In the genomic region with DNA sequence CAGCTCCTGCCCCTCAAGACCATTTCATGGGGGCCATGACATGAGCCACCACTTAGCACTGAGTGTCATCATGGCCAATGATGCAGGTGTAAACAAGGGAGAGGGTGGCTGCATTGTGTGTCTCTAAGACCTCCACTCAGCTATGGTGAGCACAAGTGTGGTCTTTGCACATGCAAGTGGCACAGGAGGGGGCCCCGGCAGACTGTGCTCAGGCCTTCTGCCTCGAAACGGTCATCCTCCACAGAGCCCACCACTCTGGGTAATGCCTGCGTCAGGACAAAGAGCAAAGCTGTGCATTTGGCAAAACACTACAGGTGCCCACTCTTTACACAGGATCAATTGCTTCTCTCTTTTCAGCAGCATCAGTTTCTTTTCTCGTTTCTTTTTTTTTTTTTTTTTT, we compare ENCODE assay signal across 20 cellular contexts.
DNase-seq lines count a peak whose midpoint lies in the region; ATAC-seq, FAIRE-seq and TF ChIP-seq lines count a peak whose summit lies in the region.
"Had no signal": no experiment of that assay in that cellular context is flagged by ENCODE, and none has a peak within 500 bp of the region (broad histone marks: within the 10 kb centered on the region; RNA-seq: fewer than 3 reads in every experiment).

No MANE protein-coding gene starts in this region.

- H2BK120ac ChIP-seq in IMR-90 (ENCODE audit: low read depth, low read length) (no peak overlapping the region), H1 (replicated peaks; ENCODE audit: low read depth, low read length) (no peak overlapping the region)

- H3K27me3 Mint-ChIP-seq in GM23338 (ENCODE audit: insufficient read depth, low read depth, poor library complexity): peaks cover 6% of the 10 kb centered on the region
- H3K27me3 Mint-ChIP-seq: CD4-positive, CD25-positive, alpha-beta regulatory T cell had no signal

- CTCF ChIA-PET in IMR-90 (lab: Yijun Ruan, JAX) (no interaction called here), H1 (lab: Charles Lee; ENCODE audit: partially characterized antibody) (interaction anchor here (0.6 to 23.1 kb wide), 19 partner anchors 8 to 158 kb away, joined by 3 to 304 read pairs (median 5); no protein-coding TSS in a partner anchor)

- dilution Hi-C loops in IMR-90 (cut with HindIII; ENCODE audit: low sequenced_read_pairs, unreplicated experiment): no loop called here

- BruUV-seq in IMR-90 (replicated peaks; lab: Mats Ljungman, UMichigan): no TSS peak

- H3K9me1 ChIP-seq in IMR-90 (ENCODE audit: insufficient read depth, low read length): peaks cover 2% of the 10 kb centered on the region; the same call in 1 of the 2 replicates

- ATAC-seq in GM23338 (peak; percentile 64), IMR-90 (ENCODE audit: low read depth) (no peak), GM21529 (IDR thresholded peaks at IDR 0.05; ENCODE audit: unreplicated experiment) (no peak)
- ATAC-seq in stimulated activated effector memory CD8-positive, alpha-beta T cell treated with anti-CD3 and anti-CD28 coated beads, Interleukin-12 subunit alpha, Interleukin-12 subunit beta, amount 100 ng/mL, for 72 hours: no peak

- H4K5ac ChIP-seq in IMR-90 (ENCODE audit: low read depth, low read length) (no peak overlapping the region), H1 (ENCODE audit: insufficient read length, low read depth, low read length) (no peak overlapping the region)

- H3K36me3 Mint-ChIP-seq in GM23338 (ENCODE audit: low read depth): no peaks in the 10 kb centered on the region
- H3K36me3 Mint-ChIP-seq in stimulated activated effector memory CD8-positive, alpha-beta T cell treated with anti-CD3 and anti-CD28 coated beads, Interleukin-12 subunit alpha, Interleukin-12 subunit beta, amount 100 ng/mL, for 72 hours: no peaks in the 10 kb centered on the region
- H3K36me3 Mint-ChIP-seq: CD8-positive, alpha-beta memory T cell had no signal

- no peaks in the 10 kb centered on the region for H3K36me3 ChIP-seq in GM23338 (ENCODE audit: insufficient read depth)
- H3K36me3 ChIP-seq in IMR-90 (ENCODE audit: control insufficient read depth, insufficient read depth, low read length): peaks cover 2% of the 10 kb centered on the region; the same call in 1 of the 2 replicates
- H3K36me3 ChIP-seq in H1 (ENCODE audit: control insufficient read depth in 2 of 4, insufficient read depth in 4 of 4, low read length in 3 of 4): no peaks in the 10 kb centered on the region
- no peaks in the 10 kb centered on the region for H3K36me3 ChIP-seq in hepatocyte (replicated peaks; ENCODE audit: insufficient read depth, low read depth)
- H3K36me3 ChIP-seq: BE2C, HAP-1 had no signal

- FAIRE-seq in H1 (lab: Jason Lieb, UNC): no peak
- FAIRE-seq in RCC 7860 (lab: Jason Lieb, UNC): no peak
- FAIRE-seq: G401.6, GM12891 had no signal

- no peak for TF ChIP-seq RAD21 in IMR-90 (IDR thresholded peaks at IDR 0.05; ENCODE audit: low read length)
- TF ChIP-seq RAD21 in H1 (IDR thresholded peaks at IDR 0.05 in 1 of 2, conservative IDR thresholded peaks at IDR 0.05 in 1 of 2; ENCODE audit: low read depth in 2 of 2, low read length in 2 of 2): no peak

- no peaks in the 10 kb centered on the region for H4K20me1 ChIP-seq in GM23338 (replicated peaks; ENCODE audit: insufficient read depth)
- H4K20me1 ChIP-seq in IMR-90 (ENCODE audit: insufficient read depth, low read length): no peaks in the 10 kb centered on the region
- H4K20me1 ChIP-seq in H1 (replicated peaks in 1 of 2; ENCODE audit: control insufficient read depth in 1 of 2, insufficient read depth in 2 of 2, low read length in 2 of 2): no peaks in the 10 kb centered on the region
- H4K20me1 ChIP-seq in hepatocyte (ENCODE audit: insufficient read depth, poor library complexity, severe bottlenecking): no peaks in the 10 kb centered on the region

- H3K23ac ChIP-seq in IMR-90 (ENCODE audit: low read depth, low read length): no peak overlapping the region
- H3K23ac ChIP-seq in H1 (ENCODE audit: insufficient read length): no peak overlapping the region

- no peak overlapping the region for H3K14ac ChIP-seq in IMR-90 (replicated peaks; ENCODE audit: low read depth, low read length)
- H3K14ac ChIP-seq in H1 (ENCODE audit: insufficient read length): no peak overlapping the region

- H2AFZ ChIP-seq in GM23338 (no peak overlapping the region), IMR-90 (replicated peaks; ENCODE audit: low read length, poor library complexity) (no peak overlapping the region), H1 (ENCODE audit: low read length) (no peak overlapping the region), hepatocyte (no peak overlapping the region)

- no peak overlapping the region for H3K27ac Mint-ChIP-seq in GM23338
- peak overlapping the region; percentile 56 for H3K27ac Mint-ChIP-seq in stimulated activated effector memory CD8-positive, alpha-beta T cell treated with anti-CD3 and anti-CD28 coated beads, Interleukin-12 subunit alpha, Interleukin-12 subunit beta, amount 100 ng/mL, for 72 hours
- H3K27ac Mint-ChIP-seq: CD8-positive, alpha-beta memory T cell had no signal

- H2AK5ac ChIP-seq in IMR-90 (ENCODE audit: low read depth, low read length) (no peak overlapping the region), H1 (ENCODE audit: low read depth, low read length) (0 out of 2 replicates have a peak overlapping the region, but pooled peaks have one; percentile 28)

- peak overlapping the region; percentile 62; the same call in 1 of the 2 replicates for H2BK12ac ChIP-seq in H1 (ENCODE audit: low read depth, low read length)

- H3K79me1 ChIP-seq in IMR-90 (ENCODE audit: low read depth in 1 of 2, low read length in 2 of 2) (no peaks in the 10 kb centered on the region; a peak in 1 of 4 replicates), H1 (ENCODE audit: low read depth, low read length) (no peaks in the 10 kb centered on the region)

- H3K18ac ChIP-seq in IMR-90 (ENCODE audit: low read depth, low read length): no peak overlapping the region
- H3K18ac ChIP-seq in H1 (ENCODE audit: extremely low read depth, low read length): no peak overlapping the region

- no peak for DNase-seq in GM23338 (ENCODE audit: low spot score)
- DNase-seq in IMR-90: no peak
- no peak for DNase-seq in H1 (ENCODE audit: low read depth in 1 of 2, low spot score in 2 of 2)
- DNase-seq in stimulated activated effector memory CD8-positive, alpha-beta T cell treated with anti-CD3 and anti-CD28 coated beads, Interleukin-12 subunit alpha, Interleukin-12 subunit beta, amount 100 ng/mL, for 72 hours (ENCODE audit: low spot score in 2 of 2): no peak
- DNase-seq in RCC 7860 (ENCODE audit: low spot score): no peak
- DNase-seq in hepatocyte (ENCODE audit: low spot score): no peak
- DNase-seq: BE2C; C1 segment of cervical spinal cord; CD4-positive, CD25-positive, alpha-beta regulatory T cell; COR-L47; DMS 273 treated with DMSO at 0.1 percent for 48 hours; DMS53; DND-41; EL; GOT3 had no signal

- H3K9me2 ChIP-seq in GM23338 (ENCODE audit: insufficient read depth) (no peaks in the 10 kb centered on the region), hepatocyte (replicated peaks; ENCODE audit: insufficient read depth) (no peaks in the 10 kb centered on the region)

- POLR2A ChIA-PET in IMR-90 (lab: Charles Lee; ENCODE audit: unreplicated experiment) (no interaction called here), H1 (lab: Charles Lee; ENCODE audit: partially characterized antibody) (interaction anchor here (1.2 to 1.5 kb wide), 2 partner anchors 11 to 39 kb away, joined by 3 read pairs; no protein-coding TSS in a partner anchor)

- H3K4me1 ChIP-seq in GM23338 (ENCODE audit: insufficient read depth) (peaks cover 21% of the 10 kb centered on the region), IMR-90 (ENCODE audit: control insufficient read depth, insufficient read depth, low read length) (peaks cover 2% of the 10 kb centered on the region), H1 (replicated peaks in 1 of 4; ENCODE audit: control insufficient read depth in 3 of 4, insufficient read depth in 4 of 4, low read length in 3 of 4) (peaks cover 0 to 18% (median 12%) of the 10 kb centered on the region in 4 experiments; a peak in 6 of 7 replicates), hepatocyte (ENCODE audit: insufficient read depth) (no peaks in the 10 kb centered on the region)

- intact Hi-C loops in IMR-90 (cut with micrococcal nuclease): no loop called here

- in situ Hi-C loops in IMR-90 (cut with MboI; ENCODE audit: low sequenced_read_pairs): no loop called here

- H2BK15ac ChIP-seq in IMR-90 (ENCODE audit: low read depth, low read length): no peak overlapping the region
- H2BK15ac ChIP-seq in H1 (ENCODE audit: low read length): no peak overlapping the region

- peak overlapping the region; percentile 48 for H2AK9ac ChIP-seq in IMR-90 (replicated peaks; ENCODE audit: low read depth, low read length, poor library complexity)

- H3K4me3 Mint-ChIP-seq in GM23338: no peak overlapping the region
- H3K4me3 Mint-ChIP-seq in stimulated activated effector memory CD8-positive, alpha-beta T cell treated with anti-CD3 and anti-CD28 coated beads, Interleukin-12 subunit alpha, Interleukin-12 subunit beta, amount 100 ng/mL, for 72 hours: no peak overlapping the region
- H3K4me3 Mint-ChIP-seq: CD4-positive, CD25-positive, alpha-beta regulatory T cell; CD8-positive, alpha-beta memory T cell had no signal

- no peaks in the 10 kb centered on the region for H3K9me3 ChIP-seq in IMR-90 (ENCODE audit: control insufficient read depth, insufficient read depth, low read length)
- no peaks in the 10 kb centered on the region for H3K9me3 ChIP-seq in H1 (ENCODE audit: insufficient read depth in 2 of 2, low read depth in 1 of 2, low read length in 1 of 2)
- H3K9me3 ChIP-seq in hepatocyte (ENCODE audit: low read depth): no peaks in the 10 kb centered on the region
- H3K9me3 ChIP-seq: BE2C, HAP-1 had no signal

- 88% methylated on average over 4 of the region's 5 CpGs; no CpG with 5 or more reads in 1 of the 2 experiments for WGBS in IMR-90 (ENCODE audit: extremely low coverage in 2 of 2, insufficient read length in 1 of 2), 2 experiments
- 52% methylated on average over 4 of the region's 5 CpGs; no CpG with 5 or more reads in 1 of the 2 experiments for WGBS in H1 (ENCODE audit: extremely low coverage in 1 of 2, insufficient coverage in 1 of 2, insufficient read length in 1 of 2, insufficient replicate concordance in 2 of 2, low coverage in 1 of 2, low lambda C conversion rate in 2 of 2, missing lambda C conversion rate in 1 of 2), 2 experiments
- WGBS in hepatocyte (ENCODE audit: low lambda C conversion rate, missing lambda C conversion rate): 81% methylated on average over 5 of the region's 5 CpGs

- H3F3A ChIP-seq in GM23338 (replicated peaks; ENCODE audit: low read depth): no peaks in the 10 kb centered on the region

- H3K56ac ChIP-seq in IMR-90 (ENCODE audit: extremely low read depth, insufficient read depth, low read length) (no peak overlapping the region), H1 (replicated peaks; ENCODE audit: insufficient read length, low read depth, low read length) (no peak overlapping the region)

- H3K4me1 Mint-ChIP-seq in GM23338: peaks cover 39% of the 10 kb centered on the region
- H3K4me1 Mint-ChIP-seq in stimulated activated effector memory CD8-positive, alpha-beta T cell treated with anti-CD3 and anti-CD28 coated beads, Interleukin-12 subunit alpha, Interleukin-12 subunit beta, amount 100 ng/mL, for 72 hours: no peaks in the 10 kb centered on the region
- H3K4me1 Mint-ChIP-seq: CD8-positive, alpha-beta memory T cell had no signal

- no peaks in the 10 kb centered on the region for H3K9me3 Mint-ChIP-seq in GM23338
- no peaks in the 10 kb centered on the region for H3K9me3 Mint-ChIP-seq in stimulated activated effector memory CD8-positive, alpha-beta T cell treated with anti-CD3 and anti-CD28 coated beads, Interleukin-12 subunit alpha, Interleukin-12 subunit beta, amount 100 ng/mL, for 72 hours
- H3K9me3 Mint-ChIP-seq: CD4-positive, CD25-positive, alpha-beta regulatory T cell; CD8-positive, alpha-beta memory T cell had no signal

- H3K4ac ChIP-seq in IMR-90 (ENCODE audit: low read depth, low read length): no peak overlapping the region
- no peak overlapping the region for H3K4ac ChIP-seq in H1 (replicated peaks; ENCODE audit: insufficient read length, low read depth, low read length)

- H4K8ac ChIP-seq in IMR-90 (ENCODE audit: low read depth in 2 of 2, low read length in 2 of 2) (no peak overlapping the region), H1 (ENCODE audit: extremely low read depth, insufficient read depth, low read length) (no peak overlapping the region)

- TF ChIP-seq POLR2A in IMR-90 (IDR thresholded peaks at IDR 0.05; ENCODE audit: low read depth, low read length) (no peak), H1 (IDR thresholded peaks at IDR 0.05; ENCODE audit: control extremely low read depth in 1 of 2, low read depth in 2 of 2, low read length in 2 of 2) (no peak)

- TF ChIP-seq CTCF in GM23338 (conservative IDR thresholded peaks at IDR 0.05; ENCODE audit: low read depth in 2 of 2) (no peak), IMR-90 (conservative IDR thresholded peaks at IDR 0.05; ENCODE audit: low read depth, low read length) (no peak), H1 (IDR thresholded peaks at IDR 0.05; ENCODE audit: control extremely low read depth in 1 of 3, insufficient read depth in 1 of 3, low read depth in 1 of 3, low read length in 3 of 3) (no peak), hepatocyte (IDR thresholded peaks at IDR 0.05; ENCODE audit: poor library complexity) (no peak)

- H3K4me3 ChIP-seq in GM23338 (no peak overlapping the region), IMR-90 (ENCODE audit: insufficient read depth, low read depth, low read length) (no peak overlapping the region), H1 (ENCODE audit: extremely low read depth in 1 of 4, insufficient read depth in 2 of 4, low read depth in 3 of 4, low read length in 4 of 4) (no peak overlapping the region), hepatocyte (no peak overlapping the region)
- H3K4me3 ChIP-seq: HAP-1 had no signal

- H3K23me2 ChIP-seq in H1 (ENCODE audit: low read depth, low read length): no peaks in the 10 kb centered on the region

- H3K27ac ChIP-seq in GM23338 (ENCODE audit: low read depth): no peak overlapping the region
- no peak overlapping the region for H3K27ac ChIP-seq in IMR-90 (ENCODE audit: insufficient read depth, low read length)
- no peak overlapping the region for H3K27ac ChIP-seq in H1 (ENCODE audit: low read depth, low read length)
- no peak overlapping the region for H3K27ac ChIP-seq in hepatocyte

- no peak overlapping the region for H3K9ac ChIP-seq in IMR-90 (ENCODE audit: low read depth, low read length)
- H3K9ac ChIP-seq in H1 (replicated peaks in 1 of 4; ENCODE audit: extremely low read depth in 1 of 4, low read depth in 3 of 4, low read length in 3 of 4): no peak overlapping the region; a peak in 1 of 7 replicates

- H2BK5ac ChIP-seq in IMR-90 (ENCODE audit: low read depth, low read length, poor library complexity, severe bottlenecking) (no peak overlapping the region), H1 (ENCODE audit: low read depth, low read length) (peak overlapping the region; percentile 56)

- H3K79me2 ChIP-seq in GM23338 (replicated peaks; ENCODE audit: insufficient read depth) (no peaks in the 10 kb centered on the region), H1 (ENCODE audit: control insufficient read depth in 1 of 2, insufficient read depth in 2 of 2, low read length in 2 of 2) (no peaks in the 10 kb centered on the region), hepatocyte (no peaks in the 10 kb centered on the region)

- TF ChIP-seq EP300 in H1 (IDR thresholded peaks at IDR 0.05; ENCODE audit: borderline replicate concordance in 1 of 2, low read depth in 2 of 2, low read length in 2 of 2): no peak

- no peaks in the 10 kb centered on the region for H3K27me3 ChIP-seq in GM23338 (ENCODE audit: insufficient read depth)
- H3K27me3 ChIP-seq in IMR-90 (ENCODE audit: control insufficient read depth, insufficient read depth, low read length): no peaks in the 10 kb centered on the region
- H3K27me3 ChIP-seq in H1 (replicated peaks in 1 of 4; ENCODE audit: control insufficient read depth in 3 of 4, extremely low read depth in 1 of 4, insufficient read depth in 3 of 4, low read length in 3 of 4): no peaks in the 10 kb centered on the region
- H3K27me3 ChIP-seq in hepatocyte: no peaks in the 10 kb centered on the region
- H3K27me3 ChIP-seq: BE2C had no signal

- no peak overlapping the region for H2BK20ac ChIP-seq in IMR-90 (ENCODE audit: low read depth, low read length)
- H2BK20ac ChIP-seq in H1 (ENCODE audit: low read length): no peak overlapping the region

- no peak overlapping the region for H3K4me2 ChIP-seq in GM23338
- no peak overlapping the region for H3K4me2 ChIP-seq in IMR-90 (ENCODE audit: low read depth, low read length)
- H3K4me2 ChIP-seq in H1 (ENCODE audit: insufficient read depth in 1 of 2, low read depth in 2 of 2, low read length in 2 of 2): peak overlapping the region in 1 of 2 experiments; percentile 15; a peak in 1 of 4 replicates
- H3K4me2 ChIP-seq in hepatocyte: no peak overlapping the region

- no peak overlapping the region for H4K91ac ChIP-seq in IMR-90 (ENCODE audit: insufficient read depth, low read depth, low read length)
- no peak overlapping the region for H4K91ac ChIP-seq in H1 (replicated peaks; ENCODE audit: insufficient read length, low read length)
